Comparison of ENCODE assay signal across 1 cellular context in genomic region chr3:8485141-8485840, GRCh38.
TF ChIP-seq lines count a peak whose summit lies in the region.

No MANE protein-coding gene starts in this region.

TF ChIP-seq in HepG2, 621 proteins besides CTCF, POLR2A, EP300 and RAD21 (continued from another document):
- TF ChIP-seq THRA (CRISPR knock-in tag; IDR thresholded peaks at IDR 0.05; ENCODE audit: borderline replicate concordance), result no peak
- TF ChIP-seq ZNF234 (CRISPR knock-in tag; conservative IDR thresholded peaks at IDR 0.05), result no peak
- no peak for TF ChIP-seq GFI1 (CRISPR knock-in tag; IDR thresholded peaks at IDR 0.05; ENCODE audit: borderline replicate concordance)
- TF ChIP-seq ZNF646 (CRISPR knock-in tag; IDR thresholded peaks at IDR 0.05), result no peak
- TF ChIP-seq STAT5B (CRISPR knock-in tag; IDR thresholded peaks at IDR 0.05), result no peak
- TF ChIP-seq ZNF138 (CRISPR knock-in tag; IDR thresholded peaks at IDR 0.05; ENCODE audit: low read depth), result no peak
- TF ChIP-seq HBP1 (CRISPR knock-in tag; IDR thresholded peaks at IDR 0.05; ENCODE audit: low read depth), result no peak
- TF ChIP-seq ZBTB4 (CRISPR knock-in tag; IDR thresholded peaks at IDR 0.05; ENCODE audit: borderline replicate concordance), result no peak
- TF ChIP-seq ZNF580 (CRISPR knock-in tag; IDR thresholded peaks at IDR 0.05; ENCODE audit: borderline replicate concordance, low read depth), result no peak
- no peak for TF ChIP-seq NFYC (CRISPR knock-in tag; IDR thresholded peaks at IDR 0.05)
- no peak for TF ChIP-seq NPAS2 (CRISPR knock-in tag; IDR thresholded peaks at IDR 0.05; ENCODE audit: borderline replicate concordance)
- TF ChIP-seq ZNF142 (CRISPR knock-in tag; IDR thresholded peaks at IDR 0.05), result no peak
- no peak for TF ChIP-seq ZNF7 (CRISPR knock-in tag; IDR thresholded peaks at IDR 0.05)
- no peak for TF ChIP-seq RFX5 (IDR thresholded peaks at IDR 0.05; ENCODE audit: low read depth, low read length)
- TF ChIP-seq ZBTB49 (CRISPR knock-in tag; IDR thresholded peaks at IDR 0.05; ENCODE audit: borderline replicate concordance), result no peak
- TF ChIP-seq MED8 (CRISPR knock-in tag; IDR thresholded peaks at IDR 0.05; ENCODE audit: insufficient replicate concordance), result no peak
- TF ChIP-seq ZNF530 (CRISPR knock-in tag; IDR thresholded peaks at IDR 0.05; ENCODE audit: low read depth), result no peak
